28 cellular contexts compared by ENCODE assay signal in genomic region chr12:89189448-89189847, GRCh38.
"Had no signal": no experiment of that assay in that cellular context is flagged by ENCODE, and none has a peak within 500 bp of the region (broad histone marks: within the 10 kb centered on the region; RNA-seq: fewer than 3 reads in every experiment).

No MANE protein-coding gene starts in this region.

- DNase-seq: activated CD4-positive, alpha-beta T cell treated with anti-CD3 and anti-CD28 coated beads for 48 hours; activated CD4-positive, alpha-beta T cell treated with anti-CD3 and anti-CD28 coated beads, Interleukin-2, amount 50 U/mL, for 1 hour; activated CD4-positive, alpha-beta T cell treated with anti-CD3 and anti-CD28 coated beads, Interleukin-2, amount 50 U/mL, for 48 hours; activated CD8-positive, alpha-beta memory T cell treated with anti-CD3 and anti-CD28 coated beads for 24 hours; activated CD8-positive, alpha-beta T cell treated with anti-CD3 and anti-CD28 coated beads for 36 hours; activated effector memory CD4-positive, alpha-beta T cell treated with Interleukin-2 at 50 U/mL for 16 hours; activated gamma-delta T cell treated with Interleukin-2 at 50 U/mL for 16 hours; activated naive CD4-positive, alpha-beta T cell treated with anti-CD3 and anti-CD28 coated beads, Interleukin-2, amount 50 U/mL, for 16 hours; activated naive CD4-positive, alpha-beta T cell treated with Interleukin-2 at 50 U/mL for 16 hours; activated T-cell treated with anti-CD3 and anti-CD28 coated beads, Interleukin-2, amount 50 U/mL, for 4 hours; adrenal gland; amygdala; aorta; body of pancreas; caudate nucleus; cortex of kidney; effector CD8-positive, alpha-beta T cell; foreskin fibroblast; gastrocnemius medialis; glutamatergic neuron; heart left ventricle; hypothalamus had no signal

- H3K27me3 ChIP-seq: adrenal gland, body of pancreas, gastrocnemius medialis, heart left ventricle had no signal

- ATAC-seq: activated CD4-positive, CD25-positive, alpha-beta regulatory T cell treated with anti-CD3 and anti-CD28 coated beads, Interleukin-2, amount 50 U/mL, for 24 hours; activated CD8-positive, alpha-beta T cell treated with anti-CD3 and anti-CD28 coated beads for 36 hours; activated T-cell treated with anti-CD3 and anti-CD28 coated beads, Interleukin-2, amount 50 U/mL, for 4 hours; activated T-helper 17 cell treated with anti-CD3 and anti-CD28 coated beads, Interleukin-2, amount 50 U/mL, for 72 hours; body of pancreas; esophagus mucosa; gastrocnemius medialis; heart left ventricle; WTC11 had no signal

- H3K36me3 ChIP-seq: adrenal gland, gastrocnemius medialis, heart left ventricle had no signal

- H3K4me1 ChIP-seq: adrenal gland, body of pancreas, gastrocnemius medialis had no signal

- H3K27ac ChIP-seq: adrenal gland, body of pancreas, epithelial cell of prostate, gastrocnemius medialis, heart left ventricle, VCaP had no signal

- H3K9me3 ChIP-seq: body of pancreas had no signal

- H3K4me3 ChIP-seq: adrenal gland, body of pancreas, gastrocnemius medialis, heart left ventricle had no signal
